In genomic region chr7:74269757-74270277, GRCh38 we compare ENCODE assay signal across 8 cellular contexts. TPM values are rescaled to one million over a fixed set of nuclear protein-coding genes. Genes with fewer than 3 reads are reported as not detected.
DNase-seq lines count a peak whose midpoint lies in the region; ATAC-seq and TF ChIP-seq lines count a peak whose summit lies in the region.

No MANE protein-coding gene starts in this region.

- no peak overlapping the region for H3K23ac ChIP-seq in IMR-90 (ENCODE audit: low read depth, low read length)

- in situ Hi-C loops in IMR-90 (cut with MboI; ENCODE audit: low sequenced_read_pairs), result no loop called here

- H3K9me1 ChIP-seq in IMR-90 (ENCODE audit: insufficient read depth, low read length), result no peaks in the 10 kb centered on the region; the same call in 1 of the 2 replicates

- H3K27me3 Mint-ChIP-seq in activated naive CD4-positive, alpha-beta T cell treated with anti-CD3 and anti-CD28 coated beads for 36 hours (ENCODE audit: low read depth), result peaks cover 5% of the 10 kb centered on the region

- peak overlapping the region; percentile 78; the same call in 1 of the 2 replicates for H2BK120ac ChIP-seq in IMR-90 (ENCODE audit: low read depth, low read length)

- H4K5ac ChIP-seq in IMR-90 (ENCODE audit: low read depth, low read length), result peak overlapping the region; percentile 4; the same call in 1 of the 2 replicates

- H4K91ac ChIP-seq in IMR-90 (ENCODE audit: insufficient read depth, low read depth, low read length), result no peak overlapping the region

- WGBS in IMR-90 (ENCODE audit: extremely low coverage in 2 of 2, insufficient read length in 1 of 2), 2 experiments, result no CpG with 5 or more reads among the region's 17 CpGs
- 1% methylated on average over 17 of the region's 17 CpGs for WGBS in upper lobe of left lung, 2 donors

- dilution Hi-C loops in IMR-90 (cut with HindIII; ENCODE audit: low sequenced_read_pairs, unreplicated experiment), result no loop called here

- peaks cover 11% of the 10 kb centered on the region for H3K4me1 Mint-ChIP-seq in activated naive CD4-positive, alpha-beta T cell treated with anti-CD3 and anti-CD28 coated beads for 36 hours (ENCODE audit: low read depth)

- H3K9me3 Mint-ChIP-seq in activated naive CD4-positive, alpha-beta T cell treated with anti-CD3 and anti-CD28 coated beads for 36 hours, result no peaks in the 10 kb centered on the region

- peaks cover 3% of the 10 kb centered on the region; the same call in 1 of the 2 replicates for H4K20me1 ChIP-seq in IMR-90 (ENCODE audit: insufficient read depth, low read length)

- peak; percentile 72 for DNase-seq in NCI-H82 (lab: John Stamatoyannopoulos, UW)
- no peak for DNase-seq in NCI-H82 treated with DMSO at 0.1 percent for 48 hours (lab: John Stamatoyannopoulos, UW; ENCODE audit: unreplicated experiment)
- DNase-seq in IMR-90, result peak; percentile 74
- DNase-seq in RKO (ENCODE audit: low spot score), result peak; percentile 66
- peak; percentile 74 for DNase-seq in activated naive CD4-positive, alpha-beta T cell treated with anti-CD3 and anti-CD28 coated beads for 36 hours
- peak; percentile 79 for DNase-seq in germinal center (ENCODE audit: low spot score)
- peak in 1 of 2 donors; percentile 53 for DNase-seq in upper lobe of left lung

- peak overlapping the region; percentile 80 for H2AFZ ChIP-seq in IMR-90 (replicated peaks; ENCODE audit: low read length, poor library complexity)

- no peaks in the 10 kb centered on the region for H3K36me3 Mint-ChIP-seq in activated naive CD4-positive, alpha-beta T cell treated with anti-CD3 and anti-CD28 coated beads for 36 hours (ENCODE audit: low read depth)

- H3K27me3 ChIP-seq in IMR-90 (ENCODE audit: control insufficient read depth, insufficient read depth, low read length) (no peaks in the 10 kb centered on the region), neutrophil (no peaks in the 10 kb centered on the region), upper lobe of left lung (no peaks in the 10 kb centered on the region)

- H3K27ac ChIP-seq in IMR-90 (ENCODE audit: insufficient read depth, low read length) (peak overlapping the region; percentile 12), neutrophil (no peak overlapping the region), upper lobe of left lung (peak overlapping the region in 2 of 4 donors; percentile 54 to 79)

- no peak overlapping the region for H3K9ac ChIP-seq in IMR-90 (ENCODE audit: low read depth, low read length)

- POLR2A ChIA-PET in IMR-90 (lab: Charles Lee; ENCODE audit: unreplicated experiment), result no interaction called here

- no peaks in the 10 kb centered on the region; a peak in 1 of 4 replicates for H3K79me1 ChIP-seq in IMR-90 (ENCODE audit: low read depth in 1 of 2, low read length in 2 of 2)

- intact Hi-C loops in IMR-90 (cut with micrococcal nuclease), result loop anchor here (1.0 kb wide), 1 partner anchor 18 kb away; no protein-coding TSS in a partner anchor
- intact Hi-C loops in activated naive CD4-positive, alpha-beta T cell treated with anti-CD3 and anti-CD28 coated beads for 36 hours (cut with micrococcal nuclease), result loop anchor here (1.0 to 5.0 kb wide), 3 partner anchors 16 to 63 kb away; partner anchors contain the start of genes CLIP2 and RFC2

- peak overlapping the region; percentile 73 for H3K4me3 Mint-ChIP-seq in activated naive CD4-positive, alpha-beta T cell treated with anti-CD3 and anti-CD28 coated beads for 36 hours

- peak overlapping the region; percentile 45; the same call in 1 of the 2 replicates for H3K4ac ChIP-seq in IMR-90 (ENCODE audit: low read depth, low read length)

- no peak overlapping the region for H2AK9ac ChIP-seq in IMR-90 (replicated peaks; ENCODE audit: low read depth, low read length, poor library complexity)

- H2AK5ac ChIP-seq in IMR-90 (ENCODE audit: low read depth, low read length), result no peak overlapping the region

- H2BK15ac ChIP-seq in IMR-90 (ENCODE audit: low read depth, low read length), result no peak overlapping the region

- H3K14ac ChIP-seq in IMR-90 (replicated peaks; ENCODE audit: low read depth, low read length), result no peak overlapping the region

- H3K4me2 ChIP-seq in IMR-90 (ENCODE audit: low read depth, low read length), result peak overlapping the region; percentile 66

- 0 out of 2 replicates have a peak overlapping the region, but pooled peaks have one; percentile 76 for H2BK20ac ChIP-seq in IMR-90 (ENCODE audit: low read depth, low read length)

- TF ChIP-seq POLR2A in IMR-90 (IDR thresholded peaks at IDR 0.05; ENCODE audit: low read depth, low read length) (no peak), upper lobe of left lung (IDR thresholded peaks at IDR 0.05) (no peak)

- peak overlapping the region; percentile 27 for H3K4me3 ChIP-seq in IMR-90 (ENCODE audit: insufficient read depth, low read depth, low read length)
- H3K4me3 ChIP-seq in neutrophil (ENCODE audit: low read depth in 1 of 2, low read length in 1 of 2), result peak overlapping the region; percentile 60 to 65
- H3K4me3 ChIP-seq in upper lobe of left lung, result peak overlapping the region; percentile 55 to 70 (median 62)

- no peak overlapping the region for H3K56ac ChIP-seq in IMR-90 (ENCODE audit: extremely low read depth, insufficient read depth, low read length)

- no peak; the same call in none of the 2 replicates for TF ChIP-seq RAD21 in IMR-90 (IDR thresholded peaks at IDR 0.05; ENCODE audit: low read length)

- no peak overlapping the region for H2BK5ac ChIP-seq in IMR-90 (ENCODE audit: low read depth, low read length, poor library complexity, severe bottlenecking)

- H3K36me3 ChIP-seq in IMR-90 (ENCODE audit: control insufficient read depth, insufficient read depth, low read length) (no peaks in the 10 kb centered on the region), neutrophil (no peaks in the 10 kb centered on the region), upper lobe of left lung (no peaks in the 10 kb centered on the region)

- H3K4me1 ChIP-seq in IMR-90 (ENCODE audit: control insufficient read depth, insufficient read depth, low read length) (peaks cover 7% of the 10 kb centered on the region), neutrophil (ENCODE audit: control insufficient read depth in 1 of 2, insufficient read depth in 1 of 2, low read depth in 1 of 2, low read length in 1 of 2) (peaks cover 15 to 19% of the 10 kb centered on the region in 2 experiments), upper lobe of left lung (peaks cover 13 to 28% (median 19%) of the 10 kb centered on the region in 4 donors)

- no peaks in the 10 kb centered on the region for H3K9me3 ChIP-seq in IMR-90 (ENCODE audit: control insufficient read depth, insufficient read depth, low read length)
- no peaks in the 10 kb centered on the region for H3K9me3 ChIP-seq in neutrophil
- no peaks in the 10 kb centered on the region for H3K9me3 ChIP-seq in upper lobe of left lung

- H4K8ac ChIP-seq in IMR-90 (ENCODE audit: low read depth in 2 of 2, low read length in 2 of 2), result peak overlapping the region in 1 of 2 experiments; percentile 77; a peak in 1 of 4 replicates

- TF ChIP-seq CTCF in IMR-90 (conservative IDR thresholded peaks at IDR 0.05; ENCODE audit: low read depth, low read length) (no peak), neutrophil (IDR thresholded peaks at IDR 0.05) (no peak), upper lobe of left lung (IDR thresholded peaks at IDR 0.05) (no peak)

- no peak overlapping the region for H3K27ac Mint-ChIP-seq in activated naive CD4-positive, alpha-beta T cell treated with anti-CD3 and anti-CD28 coated beads for 36 hours

- BruUV-seq in IMR-90 (replicated peaks; lab: Mats Ljungman, UMichigan), result no TSS peak

- no peak for TF ChIP-seq EP300 in upper lobe of left lung (IDR thresholded peaks at IDR 0.05)

- H3K18ac ChIP-seq in IMR-90 (ENCODE audit: low read depth, low read length), result peak overlapping the region; percentile 6; the same call in 1 of the 2 replicates

- ATAC-seq in IMR-90 (ENCODE audit: low read depth), result peak; percentile 2; the same call in 1 of the 2 replicates
- peak; percentile 56 to 62 for ATAC-seq in upper lobe of left lung (ENCODE audit: low FRiP score in 2 of 2)

- CTCF ChIA-PET in IMR-90 (lab: Yijun Ruan, JAX), result no interaction called here
- CTCF ChIA-PET in activated naive CD4-positive, alpha-beta T cell treated with anti-CD3 and anti-CD28 coated beads for 36 hours (lab: Charles Lee), result interaction anchor here (1.4 kb wide), 1 partner anchor 131 kb away, joined by 3 read pairs; no protein-coding TSS in a partner anchor

TF ChIP-seq in IMR-90, 13 proteins besides CTCF, POLR2A, EP300 and RAD21 (continues in another document):
- TF ChIP-seq MXI1 (IDR thresholded peaks at IDR 0.05; ENCODE audit: borderline replicate concordance, low read depth, low read length), result no peak
- TF ChIP-seq RCOR1 (IDR thresholded peaks at IDR 0.05; ENCODE audit: insufficient replicate concordance, low read length), result no peak
- no peak for TF ChIP-seq ELK1 (IDR thresholded peaks at IDR 0.05; ENCODE audit: borderline replicate concordance, low read depth, low read length)
- TF ChIP-seq CHD1 (IDR thresholded peaks at IDR 0.05; ENCODE audit: low read depth, low read length), result no peak
- TF ChIP-seq SMC3 (IDR thresholded peaks at IDR 0.05; ENCODE audit: low read depth, low read length), result peak; percentile 23
- peak; percentile 58; the same call in 1 of the 2 replicates for TF ChIP-seq MAZ (IDR thresholded peaks at IDR 0.05; ENCODE audit: borderline replicate concordance, low read depth, low read length)
- no peak for TF ChIP-seq NFE2L2 (IDR thresholded peaks at IDR 0.05; ENCODE audit: low read depth, low read length)

RNA-seq across cellular contexts. Expression of gene RFC2, which starts 15.6 kb away (rescaled TPM):
- total RNA-seq in IMR-90 (2012; rRNA removed) (33.9 and 37.8 TPM in 2 replicates), upper lobe of left lung (10 to 100 TPM in 5 of 6 donors, 1 to 10 TPM in 1; 9.5 to 19.4 (median 14.0) TPM)
- polyA plus RNA-seq in IMR-90 (2012; rRNA removed), result 23.2 and 25.2 TPM in 2 replicates
- 11.9 and 31.1 TPM in 2 replicates for polyA plus RNA-seq in IMR-90 (2012; cell fraction: cytosol; rRNA removed)
- polyA plus RNA-seq in IMR-90 (2012; cell fraction: nucleus; rRNA removed; ENCODE audit: low replicate concordance), result 4.2 and 7.5 TPM in 2 replicates
- total RNA-seq in activated naive CD4-positive, alpha-beta T cell treated with anti-CD3 and anti-CD28 coated beads for 36 hours, result 10 to 100 TPM; 91.5 to 96.0 TPM

RNA-seq across cellular contexts. Expression of gene CLIP2, which starts 19.4 kb away (rescaled TPM):
- 18.1 and 20.3 TPM in 2 replicates for total RNA-seq in IMR-90 (2012; rRNA removed)
- polyA plus RNA-seq in IMR-90 (2012; rRNA removed), result 20.7 and 23.3 TPM in 2 replicates
- polyA plus RNA-seq in IMR-90 (2012; cell fraction: cytosol; rRNA removed), result 14.7 and 18.2 TPM in 2 replicates
- polyA plus RNA-seq in IMR-90 (2012; cell fraction: nucleus; rRNA removed; ENCODE audit: low replicate concordance), result 16.4 and 26.3 TPM in 2 replicates
- 1 to 10 TPM; 1.2 to 1.6 TPM for total RNA-seq in activated naive CD4-positive, alpha-beta T cell treated with anti-CD3 and anti-CD28 coated beads for 36 hours
- total RNA-seq in upper lobe of left lung, result 10 to 100 TPM; 12.1 to 55.5 (median 24.8) TPM
